ENCODE assay signal across 18 cellular contexts in genomic region chr3:30618508-30618907, GRCh38. TPM values are rescaled to one million over a fixed set of nuclear protein-coding genes. Genes with fewer than 3 reads are reported as not detected.
DNase-seq lines count a peak whose midpoint lies in the region; ATAC-seq and TF ChIP-seq lines count a peak whose summit lies in the region.
"Had no signal": no experiment of that assay in that cellular context is flagged by ENCODE, and none has a peak within 500 bp of the region (broad histone marks: within the 10 kb centered on the region; RNA-seq: fewer than 3 reads in every experiment).

No MANE protein-coding gene starts in this region.

- no peaks in the 10 kb centered on the region for H3K27me3 Mint-ChIP-seq in activated CD4-positive, alpha-beta T cell treated with anti-CD3 and anti-CD28 coated beads for 36 hours
- no peaks in the 10 kb centered on the region for H3K27me3 Mint-ChIP-seq in activated CD8-positive, alpha-beta T cell treated with anti-CD3 and anti-CD28 coated beads for 36 hours
- no peaks in the 10 kb centered on the region for H3K27me3 Mint-ChIP-seq in natural killer cell treated with Interleukin-12 subunit alpha and Interleukin-12 subunit beta and Interleukin-15 and Interleukin-18, amount 100 ng/mL, for 72 hours
- H3K27me3 Mint-ChIP-seq: progenitor cell of endocrine pancreas had no signal

- no peak for TF ChIP-seq CTCF in HCT116 (IDR thresholded peaks at IDR 0.05 in 2 of 3, conservative IDR thresholded peaks at IDR 0.05 in 1 of 3; ENCODE audit: borderline replicate concordance in 1 of 3, insufficient read depth in 1 of 3, low read depth in 2 of 3, low read length in 2 of 3)
- TF ChIP-seq CTCF in activated CD8-positive, alpha-beta T cell treated with anti-CD3 and anti-CD28 coated beads for 36 hours (IDR thresholded peaks at IDR 0.05), result no peak

- peaks cover 7% of the 10 kb centered on the region; the same call in 1 of the 2 replicates for H4K20me1 ChIP-seq in HCT116 (ENCODE audit: insufficient read depth)

- DNase-seq in activated CD4-positive, alpha-beta T cell treated with anti-CD3 and anti-CD28 coated beads for 36 hours, result no peak
- DNase-seq in activated CD4-positive, alpha-beta T cell treated with anti-CD3 and anti-CD28 coated beads for 4 hours, result no peak
- DNase-seq in HCT116 (ENCODE audit: low read depth, low spot score), result no peak
- DNase-seq in activated CD8-positive, alpha-beta T cell treated with anti-CD3 and anti-CD28 coated beads for 36 hours, result no peak
- no peak for DNase-seq in natural killer cell treated with Interleukin-12 subunit alpha and Interleukin-12 subunit beta and Interleukin-15 and Interleukin-18, amount 100 ng/mL, for 72 hours (ENCODE audit: low spot score)
- DNase-seq in medulla oblongata (ENCODE audit: extremely low spot score), result no peak
- no peak for DNase-seq in amygdala (lab: John Stamatoyannopoulos, UW)
- DNase-seq: activated CD4-positive, CD25-positive, alpha-beta regulatory T cell; brain microvascular endothelial cell; COR-L47; hippocampal formation; left cardiac atrium; NCI-H2107; stimulated activated CD4-positive, alpha-beta T cell treated with anti-CD3 and anti-CD28 coated beads, Interleukin-12 subunit alpha, Interleukin-12 subunit beta, amount 100 ng/mL, for 4 hours; substantia nigra had no signal

- peaks cover 99 to 100% of the 10 kb centered on the region in 2 experiments for H3K4me1 ChIP-seq in HCT116 (ENCODE audit: control insufficient read depth in 1 of 2, insufficient read depth in 2 of 2, low read length in 2 of 2)

- no TSS peak for BruUV-seq in HCT116 (replicated peaks; lab: Mats Ljungman, UMichigan)

- no peak overlapping the region for H3K4me3 ChIP-seq in HCT116 (replicated peaks in 1 of 2; ENCODE audit: low read depth in 1 of 2, low read length in 2 of 2)
- H3K4me3 ChIP-seq: A549 had no signal

- peak overlapping the region; percentile 99 for H3K4me3 Mint-ChIP-seq in activated CD4-positive, alpha-beta T cell treated with anti-CD3 and anti-CD28 coated beads for 36 hours
- peak overlapping the region; percentile 69 for H3K4me3 Mint-ChIP-seq in activated CD8-positive, alpha-beta T cell treated with anti-CD3 and anti-CD28 coated beads for 36 hours
- H3K4me3 Mint-ChIP-seq in natural killer cell treated with Interleukin-12 subunit alpha and Interleukin-12 subunit beta and Interleukin-15 and Interleukin-18, amount 100 ng/mL, for 72 hours, result peak overlapping the region; percentile 84

- peaks cover 100% of the 10 kb centered on the region for H3K79me2 ChIP-seq in HCT116 (ENCODE audit: insufficient read depth, low read length)

- H3K9me3 Mint-ChIP-seq in activated CD4-positive, alpha-beta T cell treated with anti-CD3 and anti-CD28 coated beads for 36 hours (ENCODE audit: low read depth), result no peaks in the 10 kb centered on the region
- H3K9me3 Mint-ChIP-seq in activated CD8-positive, alpha-beta T cell treated with anti-CD3 and anti-CD28 coated beads for 36 hours, result no peaks in the 10 kb centered on the region
- H3K9me3 Mint-ChIP-seq in natural killer cell treated with Interleukin-12 subunit alpha and Interleukin-12 subunit beta and Interleukin-15 and Interleukin-18, amount 100 ng/mL, for 72 hours, result no peaks in the 10 kb centered on the region

- POLR2A ChIA-PET in activated CD4-positive, alpha-beta T cell treated with anti-CD3 and anti-CD28 coated beads for 36 hours (lab: Charles Lee), result interaction anchor here (1.1 to 1.5 kb wide), 3 partner anchors 11 to 40 kb away, joined by 3 to 4 read pairs (median 4); no protein-coding TSS in a partner anchor
- POLR2A ChIA-PET in HCT116 (lab: Charles Lee), result interaction anchor here (1.7 kb wide), 1 partner anchor 12 kb away, joined by 4 read pairs; the partner anchor contains the start of gene TGFBR2
- POLR2A ChIA-PET in activated CD8-positive, alpha-beta T cell treated with anti-CD3 and anti-CD28 coated beads for 36 hours (lab: Charles Lee), result interaction anchor here (1.1 to 6.7 kb wide), 7 partner anchors 11 to 182 kb away, joined by 3 to 107 read pairs (median 19); partner anchors contain the start of gene TGFBR2

- H3K4me2 ChIP-seq in HCT116 (ENCODE audit: low read length), result peak overlapping the region; percentile 60
- H3K4me2 ChIP-seq: A549 had no signal

- intact Hi-C loops in activated CD4-positive, alpha-beta T cell treated with anti-CD3 and anti-CD28 coated beads for 36 hours (cut with DNase I, micrococcal nuclease), result no loop called here
- intact Hi-C loops in HCT116 (cut with micrococcal nuclease), result no loop called here
- intact Hi-C loops in activated CD8-positive, alpha-beta T cell treated with anti-CD3 and anti-CD28 coated beads for 36 hours (cut with micrococcal nuclease), result no loop called here

- TF ChIP-seq POLR2A in HCT116 (IDR thresholded peaks at IDR 0.05; ENCODE audit: borderline replicate concordance, extremely low read depth, insufficient read depth, insufficient read length), result no peak

- H3K9me3 ChIP-seq in HCT116 (ENCODE audit: control insufficient read depth in 1 of 2, insufficient read depth in 1 of 2, low read depth in 1 of 2, low read length in 2 of 2), result no peaks in the 10 kb centered on the region
- H3K9me3 ChIP-seq: A549 had no signal

- peak overlapping the region; percentile 95 for H3K27ac ChIP-seq in HCT116 (ENCODE audit: low read depth, low read length)
- H3K27ac ChIP-seq: brain microvascular endothelial cell had no signal

- H3K9ac ChIP-seq in HCT116 (ENCODE audit: low read length), result no peak overlapping the region

- H3K27me3 ChIP-seq in HCT116 (ENCODE audit: insufficient read depth, low read length), result no peaks in the 10 kb centered on the region
- H3K27me3 ChIP-seq: brain microvascular endothelial cell had no signal

- RAD21 ChIA-PET in HCT116 (lab: Charles Lee; ENCODE audit: low non-redundant PET in 1 of 2, low total read pairs in 2 of 2, uncharacterized antibody in 2 of 2, unreplicated experiment in 2 of 2), result no interaction called here

- no peaks in the 10 kb centered on the region for H3K9me2 ChIP-seq in HCT116 (ENCODE audit: insufficient read depth)

- peak overlapping the region; percentile 94 for H3K27ac Mint-ChIP-seq in activated CD4-positive, alpha-beta T cell treated with anti-CD3 and anti-CD28 coated beads for 36 hours
- H3K27ac Mint-ChIP-seq in activated CD8-positive, alpha-beta T cell treated with anti-CD3 and anti-CD28 coated beads for 36 hours, result peak overlapping the region; percentile 98
- peak overlapping the region; percentile 80 to 99 for H3K27ac Mint-ChIP-seq in natural killer cell treated with Interleukin-12 subunit alpha and Interleukin-12 subunit beta and Interleukin-15 and Interleukin-18, amount 100 ng/mL, for 72 hours
- H3K27ac Mint-ChIP-seq: progenitor cell of endocrine pancreas had no signal

- TF ChIP-seq RAD21 in HCT116 (IDR thresholded peaks at IDR 0.05; ENCODE audit: low read depth), result no peak

- H3K36me3 ChIP-seq in HCT116 (ENCODE audit: control insufficient read depth in 1 of 2, insufficient read depth in 2 of 2, low read length in 2 of 2), result peaks cover 2 to 5% of the 10 kb centered on the region in 2 experiments; a peak in 1 of 4 replicates

- CTCF ChIA-PET in activated CD4-positive, alpha-beta T cell treated with anti-CD3 and anti-CD28 coated beads for 36 hours (lab: Charles Lee), result interaction anchor here (0.6 to 1.3 kb wide), 4 partner anchors 9 to 576 kb away, joined by 3 to 4 read pairs (median 3); no protein-coding TSS in a partner anchor
- CTCF ChIA-PET in HCT116 (lab: Charles Lee), result no interaction called here
- CTCF ChIA-PET in activated CD8-positive, alpha-beta T cell treated with anti-CD3 and anti-CD28 coated beads for 36 hours (lab: Charles Lee), result interaction anchor here (1.0 to 2.7 kb wide), 2 partner anchors 15 to 40 kb away, joined by 3 to 15 read pairs; no protein-coding TSS in a partner anchor

- H3K36me3 Mint-ChIP-seq in activated CD4-positive, alpha-beta T cell treated with anti-CD3 and anti-CD28 coated beads for 36 hours (ENCODE audit: low read depth), result peaks cover 71% of the 10 kb centered on the region
- H3K36me3 Mint-ChIP-seq in activated CD8-positive, alpha-beta T cell treated with anti-CD3 and anti-CD28 coated beads for 36 hours (ENCODE audit: low read depth), result peaks cover 83% of the 10 kb centered on the region
- H3K36me3 Mint-ChIP-seq in natural killer cell treated with Interleukin-12 subunit alpha and Interleukin-12 subunit beta and Interleukin-15 and Interleukin-18, amount 100 ng/mL, for 72 hours, result peaks cover 28% of the 10 kb centered on the region

- no peak for ATAC-seq in activated CD4-positive, alpha-beta T cell treated with anti-CD3 and anti-CD28 coated beads for 36 hours
- ATAC-seq in HCT116 (no peak), GM19351 (IDR thresholded peaks at IDR 0.05; ENCODE audit: unreplicated experiment) (no peak)
- ATAC-seq in activated CD8-positive, alpha-beta T cell treated with anti-CD3 and anti-CD28 coated beads for 36 hours, result no peak
- no peak for ATAC-seq in natural killer cell treated with Interleukin-12 subunit alpha and Interleukin-12 subunit beta and Interleukin-15 and Interleukin-18, amount 100 ng/mL, for 72 hours
- ATAC-seq: A549, left cardiac atrium had no signal

- H3K4me1 Mint-ChIP-seq in activated CD4-positive, alpha-beta T cell treated with anti-CD3 and anti-CD28 coated beads for 36 hours, result peaks cover 95% of the 10 kb centered on the region
- H3K4me1 Mint-ChIP-seq in activated CD8-positive, alpha-beta T cell treated with anti-CD3 and anti-CD28 coated beads for 36 hours (ENCODE audit: low read depth), result peaks cover 87% of the 10 kb centered on the region
- peaks cover 70 to 93% of the 10 kb centered on the region in 2 donors for H3K4me1 Mint-ChIP-seq in natural killer cell treated with Interleukin-12 subunit alpha and Interleukin-12 subunit beta and Interleukin-15 and Interleukin-18, amount 100 ng/mL, for 72 hours (ENCODE audit: low read depth in 2 of 2)

- H2AFZ ChIP-seq in HCT116 (ENCODE audit: low read depth, low read length, poor library complexity, severe bottlenecking), result no peak overlapping the region

TF ChIP-seq in HCT116, 20 proteins besides CTCF, POLR2A, EP300 and RAD21 (continues in another document):
- TF ChIP-seq TCF7L2 (IDR thresholded peaks at IDR 0.05; ENCODE audit: borderline replicate concordance, extremely low read depth, insufficient read depth, insufficient read length) (no peak), FOSL1 (IDR thresholded peaks at IDR 0.05; ENCODE audit: low read depth) (no peak), EZH2phosphoT487 (IDR thresholded peaks at IDR 0.05; ENCODE audit: borderline replicate concordance) (no peak), YY1 (IDR thresholded peaks at IDR 0.05; ENCODE audit: extremely low read depth, insufficient replicate concordance, low read depth, low read length) (no peak)
- TF ChIP-seq, protein P1, sequence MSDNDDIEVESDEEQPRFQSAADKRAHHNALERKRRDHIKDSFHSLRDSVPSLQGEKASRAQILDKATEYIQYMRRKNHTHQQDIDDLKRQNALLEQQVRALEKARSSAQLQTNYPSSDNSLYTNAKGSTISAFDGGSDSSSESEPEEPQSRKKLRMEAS (IDR thresholded peaks at IDR 0.05), result no peak

RNA-seq across cellular contexts. Expression of gene TGFBR2, which starts 12.1 kb away (rescaled TPM):
- 10 to 100 TPM; 45.5 to 46.6 TPM for total RNA-seq in activated CD4-positive, alpha-beta T cell treated with anti-CD3 and anti-CD28 coated beads for 36 hours
- total RNA-seq in HCT116 (2021; ENCODE audit: unreplicated experiment), result 22.5 TPM
- 8.1 and 8.9 TPM in 2 replicates for polyA plus RNA-seq in HCT116 (2012)
- total RNA-seq in activated CD8-positive, alpha-beta T cell treated with anti-CD3 and anti-CD28 coated beads for 36 hours, result 10 to 100 TPM; 49.1 to 50.0 TPM
- total RNA-seq in natural killer cell treated with Interleukin-12 subunit alpha and Interleukin-12 subunit beta and Interleukin-15 and Interleukin-18, amount 100 ng/mL, for 72 hours, result 10 to 100 TPM; 37.3 to 38.6 TPM
